Comparison of ENCODE assay signal across 8 cellular contexts in the genomic region with DNA sequence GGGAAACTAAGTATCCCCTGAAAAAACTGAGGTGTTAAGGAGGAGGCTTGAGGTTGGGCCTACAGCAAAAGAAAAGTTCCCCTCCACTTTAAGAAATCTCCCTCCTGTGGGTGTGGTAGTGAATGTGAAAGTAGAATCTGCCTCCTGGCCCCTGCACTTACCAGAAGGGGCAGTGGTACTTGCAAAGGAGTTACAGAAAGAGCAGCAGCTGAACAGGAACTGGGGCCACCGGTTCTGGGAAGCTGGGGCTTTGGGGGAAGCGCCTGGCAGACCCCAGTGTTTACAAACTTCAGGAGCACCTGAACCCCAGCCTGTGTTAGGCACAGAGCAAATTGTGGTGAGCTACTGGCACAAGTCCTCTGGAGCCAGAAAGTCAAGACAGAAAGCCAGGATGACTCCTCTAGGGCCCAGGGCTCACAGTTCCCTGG.
DNase-seq lines count a peak whose midpoint lies in the region; ATAC-seq, FAIRE-seq and TF ChIP-seq lines count a peak whose summit lies in the region.

No MANE protein-coding gene starts in this region.

- H3K9ac ChIP-seq in MM.1S (ENCODE audit: low read length) = peak overlapping the region; percentile 15; the same call in 1 of the 2 replicates

- H3K27ac ChIP-seq in MM.1S (ENCODE audit: low read length) = peak overlapping the region; percentile 21; the same call in 1 of the 2 replicates
- H3K27ac ChIP-seq in PC-9 = no peak overlapping the region

- H3K9me2 ChIP-seq in MM.1S (replicated peaks; ENCODE audit: insufficient read depth, low read length) (no peaks in the 10 kb centered on the region), PC-9 (ENCODE audit: insufficient read depth) (no peaks in the 10 kb centered on the region)

- intact Hi-C loops in PC-9 (cut with micrococcal nuclease; ENCODE audit: unreplicated experiment) = no loop called here

- peaks cover 5% of the 10 kb centered on the region; the same call in 1 of the 2 replicates for H3F3A ChIP-seq in MM.1S (ENCODE audit: insufficient read depth, low read length)
- H3F3A ChIP-seq in PC-9 (ENCODE audit: insufficient read depth, low read depth) = peaks cover 6% of the 10 kb centered on the region; the same call in 1 of the 2 replicates

- ATAC-seq in GM21576 (IDR thresholded peaks at IDR 0.05; ENCODE audit: unreplicated experiment) = peak; percentile 94

- H3K4me1 ChIP-seq in MM.1S (ENCODE audit: low read length) (peaks cover 13% of the 10 kb centered on the region), PC-9 (replicated peaks; ENCODE audit: insufficient read depth) (peaks cover 30% of the 10 kb centered on the region)

- FAIRE-seq in HTR-8/SVneo (lab: Jason Lieb, UNC) = no peak

- no peaks in the 10 kb centered on the region for H3K9me3 ChIP-seq in MM.1S (replicated peaks; ENCODE audit: insufficient read depth, low read length)
- no peaks in the 10 kb centered on the region for H3K9me3 ChIP-seq in PC-9 (ENCODE audit: insufficient read depth, low read depth)

- H3K27me3 ChIP-seq in MM.1S (replicated peaks; ENCODE audit: insufficient read depth, low read length) (no peaks in the 10 kb centered on the region), PC-9 (ENCODE audit: insufficient read depth, low read depth) (no peaks in the 10 kb centered on the region)

- no peaks in the 10 kb centered on the region for H3K79me2 ChIP-seq in MM.1S (ENCODE audit: low read length)
- no peaks in the 10 kb centered on the region for H3K79me2 ChIP-seq in PC-9 (ENCODE audit: low read depth)

- no peaks in the 10 kb centered on the region for H4K20me1 ChIP-seq in MM.1S (ENCODE audit: insufficient read depth, low read length)
- no peaks in the 10 kb centered on the region for H4K20me1 ChIP-seq in PC-9 (ENCODE audit: insufficient read depth)

- POLR2A ChIA-PET in PC-9 (lab: Charles Lee; ENCODE audit: unreplicated experiment) = interaction anchor here (0.6 kb wide), 1 partner anchor 943 kb away, joined by 3 read pairs; no protein-coding TSS in a partner anchor

- no peak overlapping the region; the same call in 1 of the 2 replicates for H3K4me3 ChIP-seq in MM.1S (ENCODE audit: low read length)
- no peak overlapping the region for H3K4me3 ChIP-seq in astrocyte of the spinal cord (ENCODE audit: low read depth, low read length)
- no peak overlapping the region for H3K4me3 ChIP-seq in PC-9

- DNase-seq in MM.1S (peak; percentile 79), astrocyte of the spinal cord (ENCODE audit: low read depth, low spot score) (no peak), HTR-8/SVneo (ENCODE audit: insufficient read length, low spot score) (no peak), PC-9 (no peak), amniotic stem cell (lab: John Stamatoyannopoulos, UW) (no peak)
- DNase-seq in stimulated activated CD8-positive, alpha-beta memory T cell treated with anti-CD3 and anti-CD28 coated beads, Interleukin-7, amount 100 ng/mL, for 4 hours (ENCODE audit: low read depth in 2 of 2) = peak; percentile 5 to 21

- H3K36me3 ChIP-seq in MM.1S (replicated peaks; ENCODE audit: insufficient read depth, low read length) (no peaks in the 10 kb centered on the region), PC-9 (ENCODE audit: low read depth) (no peaks in the 10 kb centered on the region)

- in situ Hi-C loops in astrocyte of the spinal cord (cut with HindIII; ENCODE audit: low sequenced_read_pairs) = no loop called here

- no TSS peak for BruUV-seq in PC-9 (replicated peaks; lab: Mats Ljungman, UMichigan)

- H3K4me2 ChIP-seq in MM.1S (ENCODE audit: low read depth, low read length) = peak overlapping the region; percentile 57; the same call in 1 of the 2 replicates
- no peak overlapping the region for H3K4me2 ChIP-seq in PC-9

- peak overlapping the region; percentile 79 for H2AFZ ChIP-seq in MM.1S (ENCODE audit: low read length)
- no peak overlapping the region for H2AFZ ChIP-seq in PC-9

- TF ChIP-seq CTCF in GM12873 (IDR thresholded peaks at IDR 0.05; ENCODE audit: insufficient read depth, low read depth, low read length, missing control alignments) = peak; percentile 54
- TF ChIP-seq CTCF in MM.1S (IDR thresholded peaks at IDR 0.05; ENCODE audit: low read length) = peak; percentile 52
- TF ChIP-seq CTCF in astrocyte of the spinal cord (IDR thresholded peaks at IDR 0.05; ENCODE audit: low read depth, low read length) = peak; percentile 29
- no peak for TF ChIP-seq CTCF in PC-9 (conservative IDR thresholded peaks at IDR 0.05)

- CTCF ChIA-PET in PC-9 (lab: Charles Lee) = no interaction called here

Comparison
In these comparisons a context has a peak if more than half of its experiments do, and no peak if none do; other contexts are left out.
1. DNase-seq: peak in MM.1S (single experiment) and stimulated activated CD8-positive, alpha-beta memory T cell treated with anti-CD3 and anti-CD28 coated beads, Interleukin-7, amount 100 ng/mL, for 4 hours (2 of 2); none in astrocyte of the spinal cord (single experiment), HTR-8/SVneo (single experiment), PC-9 (0 of 2) and amniotic stem cell (single experiment).